8 cellular contexts compared by ENCODE assay signal in the genomic region with DNA sequence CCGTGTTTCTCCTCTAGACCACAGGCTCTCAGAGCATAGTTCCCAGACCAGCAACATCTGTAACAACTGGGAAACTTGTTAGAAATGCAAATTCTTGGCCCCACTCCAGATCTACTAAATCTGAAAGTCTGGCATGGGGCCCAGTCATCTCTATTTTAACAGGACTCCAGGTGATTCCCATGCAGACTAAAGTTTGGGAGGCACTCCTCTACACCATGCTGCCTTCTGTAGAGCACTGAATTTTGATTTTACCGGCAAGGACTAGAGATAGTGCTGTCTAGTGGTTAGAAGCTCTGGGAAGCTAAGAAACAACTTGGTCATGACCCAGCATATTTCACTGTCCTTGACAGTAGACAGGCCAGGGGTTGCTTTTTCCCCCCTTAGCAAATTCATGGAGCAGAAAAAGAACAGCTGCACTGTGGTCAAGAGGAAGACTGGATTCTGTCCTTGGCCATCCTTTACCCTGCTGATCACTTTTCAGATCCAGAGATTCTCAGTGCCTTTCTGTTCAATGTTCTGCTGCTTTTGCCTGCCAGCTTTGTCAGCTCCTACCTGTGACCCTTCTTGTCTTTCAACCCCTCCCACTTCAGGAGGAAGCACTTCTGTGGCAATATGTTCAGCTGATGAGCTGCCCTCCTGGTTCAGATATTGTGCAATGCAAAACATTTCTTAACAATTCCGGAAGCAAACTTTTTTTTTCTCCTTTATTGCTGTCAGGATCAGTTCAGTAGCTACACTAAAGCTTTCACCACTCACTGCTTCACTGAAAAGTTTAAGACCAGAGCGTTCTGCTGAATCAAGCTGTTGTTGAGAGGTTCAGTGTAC.
DNase-seq lines count a peak whose midpoint lies in the region; ATAC-seq and TF ChIP-seq lines count a peak whose summit lies in the region.

No MANE protein-coding gene starts in this region.

- CTCF ChIA-PET in RWPE1 (lab: Yijun Ruan, JAX): interaction anchor here (1.3 kb wide), 1 partner anchor 116 kb away, joined by 6 read pairs; no protein-coding TSS in a partner anchor

- POLR2A ChIA-PET in RWPE1 (lab: Yijun Ruan, JAX; ENCODE audit: low non-redundant PET): no interaction called here

- H3K4me3 ChIP-seq in foreskin fibroblast (ENCODE audit: low read depth in 1 of 2, low read length in 2 of 2): no peak overlapping the region
- no peak overlapping the region for H3K4me3 ChIP-seq in skin epidermis

- peak; percentile 29 for DNase-seq in NK-92 treated with Interleukin-12 subunit alpha and Interleukin-12 subunit beta, amount 100 ng/mL, for 24 hours (lab: John Stamatoyannopoulos, UW)
- DNase-seq in NK-92 (lab: John Stamatoyannopoulos, UW; ENCODE audit: unreplicated experiment): no peak
- peak; percentile 56 for DNase-seq in RWPE1 (ENCODE audit: low spot score)
- DNase-seq in foreskin fibroblast: peak; percentile 79 to 86
- no peak for DNase-seq in anterior cingulate cortex (lab: John Stamatoyannopoulos, UW)
- no peak for DNase-seq in cerebellum (ENCODE audit: low spot score)

- H3K27ac ChIP-seq in RWPE1 (no peak overlapping the region), skin epidermis (peak overlapping the region in 12 of 21 experiments; percentile 6 to 76 (median 35))

- TF ChIP-seq CTCF in RWPE1 (conservative IDR thresholded peaks at IDR 0.05; ENCODE audit: low read depth): no peak
- TF ChIP-seq CTCF in foreskin fibroblast (IDR thresholded peaks at IDR 0.05; ENCODE audit: low read depth, low read length): no peak

- peak; percentile 44 for ATAC-seq in HG03064 (IDR thresholded peaks at IDR 0.05; ENCODE audit: low read depth, unreplicated experiment)

Comparison
In these comparisons a context has a peak if more than half of its experiments do, and no peak if none do; other contexts are left out.
1. DNase-seq: peak in NK-92 treated with Interleukin-12 subunit alpha and Interleukin-12 subunit beta, amount 100 ng/mL, for 24 hours (single experiment), RWPE1 (single experiment) and foreskin fibroblast (2 of 2); none in NK-92 (single experiment), anterior cingulate cortex (0 of 58) and cerebellum (single experiment).